1 cellular context compared by ENCODE assay signal in the genomic region with DNA sequence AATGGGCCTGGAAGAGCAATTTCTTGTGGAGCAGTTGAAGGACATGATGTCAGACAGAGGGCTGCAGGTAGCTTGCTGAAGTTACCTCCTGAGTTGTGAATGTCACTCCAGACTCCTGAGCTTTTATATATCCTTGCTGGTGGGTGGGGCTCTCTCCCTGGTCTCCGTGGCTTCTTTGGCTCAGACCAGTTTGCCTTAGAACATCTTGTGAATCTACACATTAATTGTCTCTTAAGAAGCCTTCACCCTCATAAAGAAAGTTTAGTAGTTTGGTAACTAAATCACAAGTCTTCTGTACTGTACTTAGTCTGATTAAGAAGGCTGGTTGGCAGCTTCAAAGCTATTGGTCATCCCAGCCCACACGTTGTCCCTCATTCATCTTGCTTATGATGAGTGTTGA.
TF ChIP-seq lines count a peak whose summit lies in the region.

A gene with protein sequence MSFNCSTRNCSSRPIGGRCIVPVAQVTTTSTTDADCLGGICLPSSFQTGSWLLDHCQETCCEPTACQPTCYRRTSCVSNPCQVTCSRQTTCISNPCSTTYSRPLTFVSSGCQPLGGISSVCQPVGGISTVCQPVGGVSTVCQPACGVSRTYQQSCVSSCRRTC (minus strand): TSS at position 101 of the 400 bp plus-strand sequence. CDS start 56 bp downstream, at position 45.

TF ChIP-seq in H1, 55 proteins besides CTCF, POLR2A, EP300 and RAD21 (continued from another document):
- TF ChIP-seq GTF2F1 (IDR thresholded peaks at IDR 0.05; ENCODE audit: borderline replicate concordance, low read depth, low read length): no peak
- no peak for TF ChIP-seq SP4 (IDR thresholded peaks at IDR 0.05; ENCODE audit: low read length)
- TF ChIP-seq CTBP2 (IDR thresholded peaks at IDR 0.05; ENCODE audit: borderline replicate concordance, insufficient read depth, insufficient read length, low read length): no peak
- no peak for TF ChIP-seq SP2 (IDR thresholded peaks at IDR 0.05; ENCODE audit: low read length)
- TF ChIP-seq POU5F1 (IDR thresholded peaks at IDR 0.05; ENCODE audit: low read depth, low read length): no peak
- TF ChIP-seq RBBP5 (IDR thresholded peaks at IDR 0.05; ENCODE audit: borderline replicate concordance, low read depth, low read length): no peak
- no peak for TF ChIP-seq ATF3 (IDR thresholded peaks at IDR 0.05; ENCODE audit: insufficient read depth, low read depth, low read length)
- TF ChIP-seq NANOG (IDR thresholded peaks at IDR 0.05; ENCODE audit: insufficient read depth, low read depth, low read length, poor library complexity, severe bottlenecking): no peak
- no peak for TF ChIP-seq SP1 (IDR thresholded peaks at IDR 0.05; ENCODE audit: low read depth, low read length)
- no peak for TF ChIP-seq RFX5 (IDR thresholded peaks at IDR 0.05; ENCODE audit: borderline replicate concordance, low read depth, low read length)
- no peak for TF ChIP-seq CBX8 (IDR thresholded peaks at IDR 0.05; ENCODE audit: borderline replicate concordance, low read depth, low read length)
- TF ChIP-seq NRF1 (IDR thresholded peaks at IDR 0.05; ENCODE audit: low read depth, low read length): no peak
- TF ChIP-seq ATF2 (IDR thresholded peaks at IDR 0.05; ENCODE audit: low read length): no peak
- TF ChIP-seq SAP30 (IDR thresholded peaks at IDR 0.05; ENCODE audit: insufficient read depth, insufficient replicate concordance, low read length): no peak
- TF ChIP-seq KDM5A (IDR thresholded peaks at IDR 0.05; ENCODE audit: low read length): no peak
TF ChIP-seq in H1: peak in this region for 0.
